In the genomic region with DNA sequence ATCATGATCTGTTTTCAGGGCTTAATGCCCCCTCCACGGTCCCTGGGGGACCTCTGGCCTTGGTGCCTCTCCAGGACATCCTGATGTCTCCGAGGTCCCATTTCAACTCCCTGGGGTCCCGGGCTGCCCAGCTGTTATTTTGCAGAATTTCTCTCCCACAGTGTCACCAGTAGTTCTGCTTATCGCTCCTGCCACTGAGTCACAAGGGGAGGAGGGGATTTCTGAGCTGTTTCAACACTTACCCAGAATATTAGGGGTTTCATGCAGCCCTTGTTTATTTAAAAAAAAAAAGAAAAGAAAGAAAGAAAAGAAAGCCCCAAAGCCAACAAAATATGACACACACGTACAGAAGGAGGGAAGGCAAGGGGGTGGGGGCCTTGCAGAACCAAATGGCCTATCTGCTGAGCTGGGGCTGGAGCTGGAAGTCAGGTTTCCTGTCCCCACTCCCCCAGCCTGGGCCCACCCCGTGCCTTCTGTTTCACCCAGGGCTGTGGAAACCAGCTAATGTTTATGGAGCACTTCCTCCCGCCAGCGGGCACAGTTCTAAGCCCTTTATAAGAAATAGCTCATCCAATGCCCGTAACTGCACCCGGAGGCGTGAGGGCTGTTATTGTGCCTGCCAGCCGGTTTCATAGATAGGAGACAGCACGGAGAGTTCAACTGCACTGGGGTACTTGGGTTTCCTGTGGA, we compare ENCODE assay signal across 8 cellular contexts. TPM values are rescaled to one million over a fixed set of nuclear protein-coding genes. Genes with fewer than 3 reads are reported as not detected.
A peak's percentile ranks its signal among the peaks of the same experiment; 100 is the strongest.
DNase-seq lines count a peak whose midpoint lies in the region; ATAC-seq lines count a peak whose summit lies in the region.

No MANE protein-coding gene starts in this region.

- H3K36me3 Mint-ChIP-seq in naive B cell = no peaks in the 10 kb centered on the region

- H3K27me3 Mint-ChIP-seq in naive B cell = no peaks in the 10 kb centered on the region

- no peaks in the 10 kb centered on the region for H3K9me3 Mint-ChIP-seq in naive B cell

- peak overlapping the region; percentile 43 for H3K27ac ChIP-seq in substantia nigra (ENCODE audit: low read depth, low read length, poor library complexity, severe bottlenecking)

- ATAC-seq in HG03097 (IDR thresholded peaks at IDR 0.05; ENCODE audit: low FRiP score, unreplicated experiment) (peak; percentile 19), naive B cell (ENCODE audit: low read depth in 2 of 2) (peak; percentile 24 to 26), HG02642 (IDR thresholded peaks at IDR 0.05; ENCODE audit: poor library complexity, unreplicated experiment) (no peak)

- peak; percentile 36 for DNase-seq in activated CD4-positive, alpha-beta T cell treated with anti-CD3 and anti-CD28 coated beads for 1 hour
- DNase-seq in effector CD8-positive, alpha-beta T cell (lab: John Stamatoyannopoulos, UW) = peak; percentile 27
- DNase-seq in naive B cell = no peak
- peak in 22 of 49 donors; percentile 8 to 80 (median 27) for DNase-seq in substantia nigra (lab: John Stamatoyannopoulos, UW)
- DNase-seq in NCI-H1417 treated with DMSO at 0.1 percent for 48 hours (lab: John Stamatoyannopoulos, UW) = no peak
- DNase-seq in NCI-H146 (lab: John Stamatoyannopoulos, UW) = no peak

- H3K4me3 Mint-ChIP-seq in naive B cell = peak overlapping the region; percentile 69 to 90 (median 77)

- peak overlapping the region in 5 of 6 donors; percentile 66 to 85 (median 82) for H3K27ac Mint-ChIP-seq in naive B cell

- peaks cover 20 to 38% (median 22%) of the 10 kb centered on the region in 3 donors for H3K4me1 Mint-ChIP-seq in naive B cell

RNA-seq across cellular contexts. Expression of a gene that starts 8.4 kb away (rescaled TPM):
- polyA plus RNA-seq in naive B cell (ENCODE audit: low read depth in 6 of 6) = 10 to 100 TPM; 20.8 to 45.9 (median 28.5) TPM

RNA-seq across cellular contexts. Expression of a gene that starts 23.0 kb away (rescaled TPM):
- under 1 TPM in 1 of 6 donors, not detected in 5; 0.28 TPM for polyA plus RNA-seq in naive B cell (ENCODE audit: low read depth in 6 of 6)

Comparison
In these comparisons a context has a peak if more than half of its experiments do, and no peak if none do; other contexts are left out.
1. DNase-seq: peak in activated CD4-positive, alpha-beta T cell treated with anti-CD3 and anti-CD28 coated beads for 1 hour (single experiment) and effector CD8-positive, alpha-beta T cell (single experiment); none in naive B cell (single experiment), NCI-H1417 treated with DMSO at 0.1 percent for 48 hours (single experiment) and NCI-H146 (single experiment).